Comparison of ENCODE assay signal across 33 cellular contexts in the genomic region with DNA sequence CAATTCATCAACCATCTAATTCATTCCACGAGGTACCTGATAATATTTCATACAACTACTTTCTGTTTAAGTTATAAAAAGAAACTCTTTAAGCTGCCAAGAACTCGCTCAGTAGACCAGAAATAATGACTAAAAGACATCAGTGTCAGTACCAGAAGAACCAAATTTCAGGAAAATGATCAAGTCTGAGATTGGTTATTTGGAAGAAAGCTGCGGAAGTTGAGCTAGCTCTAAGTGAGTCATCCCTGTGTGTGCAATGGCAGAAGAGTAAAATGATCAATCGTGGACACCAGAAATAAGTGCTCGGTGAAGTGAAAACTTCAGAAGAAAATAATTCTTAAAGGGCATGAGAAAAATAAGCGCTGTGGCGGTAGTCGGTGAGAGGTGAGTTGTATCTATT.
"Had no signal": no experiment of that assay in that cellular context is flagged by ENCODE, and none has a peak within 500 bp of the region (broad histone marks: within the 10 kb centered on the region; RNA-seq: fewer than 3 reads in every experiment).

No MANE protein-coding gene starts in this region.

- H3K27me3 Mint-ChIP-seq: activated B cell treated with CpG ODN at 0.5 μM for 24 hours; activated CD4-positive, alpha-beta memory T cell treated with anti-CD3 and anti-CD28 coated beads, Interleukin-2, amount 10 ng/mL, durations not matched to agents 7 days and 5 days; activated naive CD4-positive, alpha-beta T cell treated with anti-CD3 and anti-CD28 coated beads, Interleukin-2, amount 50 U/mL, for 24 hours; activated naive CD8-positive, alpha-beta T cell treated with anti-CD3 and anti-CD28 coated beads, Interleukin-2, amount 10 ng/mL, durations not matched to agents 7 days and 5 days; activated T-helper 17 cell treated with anti-CD3 and anti-CD28 coated beads, Interleukin-2, amount 50 U/mL, for 72 hours; central memory CD8-positive, alpha-beta T cell had no signal

- H3K4me1 Mint-ChIP-seq: activated B cell treated with CpG ODN at 0.5 μM for 24 hours; activated CD4-positive, alpha-beta memory T cell treated with anti-CD3 and anti-CD28 coated beads, Interleukin-2, amount 10 ng/mL, durations not matched to agents 7 days and 5 days; activated naive CD4-positive, alpha-beta T cell treated with anti-CD3 and anti-CD28 coated beads, Interleukin-2, amount 50 U/mL, for 24 hours; activated naive CD8-positive, alpha-beta T cell treated with anti-CD3 and anti-CD28 coated beads, Interleukin-2, amount 10 ng/mL, durations not matched to agents 7 days and 5 days; activated T-helper 17 cell treated with anti-CD3 and anti-CD28 coated beads, Interleukin-2, amount 50 U/mL, for 72 hours; central memory CD8-positive, alpha-beta T cell had no signal

- H3K4me3 ChIP-seq: cardiac muscle cell, MG63, Peyer's patch had no signal

- H3K4me1 ChIP-seq: Peyer's patch had no signal

- H3K36me3 ChIP-seq: brain microvascular endothelial cell, cardiac muscle cell, MG63, Peyer's patch had no signal

- H3K27ac Mint-ChIP-seq: activated B cell treated with CpG ODN at 0.5 μM for 24 hours; activated CD4-positive, alpha-beta memory T cell treated with anti-CD3 and anti-CD28 coated beads, Interleukin-2, amount 10 ng/mL, durations not matched to agents 7 days and 5 days; activated naive CD4-positive, alpha-beta T cell treated with anti-CD3 and anti-CD28 coated beads, Interleukin-2, amount 50 U/mL, for 24 hours; activated naive CD8-positive, alpha-beta T cell treated with anti-CD3 and anti-CD28 coated beads, Interleukin-2, amount 10 ng/mL, durations not matched to agents 7 days and 5 days; activated T-cell treated with anti-CD3 and anti-CD28 coated beads, Interleukin-2, amount 50 U/mL, for 72 hours; activated T-helper 17 cell treated with anti-CD3 and anti-CD28 coated beads, Interleukin-2, amount 50 U/mL, for 72 hours had no signal

- H3K4me3 Mint-ChIP-seq: activated B cell treated with CpG ODN at 0.5 μM for 24 hours; activated CD4-positive, alpha-beta memory T cell treated with anti-CD3 and anti-CD28 coated beads, Interleukin-2, amount 10 ng/mL, durations not matched to agents 7 days and 5 days; activated naive CD4-positive, alpha-beta T cell treated with anti-CD3 and anti-CD28 coated beads, Interleukin-2, amount 50 U/mL, for 24 hours; activated naive CD8-positive, alpha-beta T cell treated with anti-CD3 and anti-CD28 coated beads, Interleukin-2, amount 10 ng/mL, durations not matched to agents 7 days and 5 days; activated T-cell treated with anti-CD3 and anti-CD28 coated beads, Interleukin-2, amount 50 U/mL, for 72 hours; activated T-helper 17 cell treated with anti-CD3 and anti-CD28 coated beads, Interleukin-2, amount 50 U/mL, for 72 hours; central memory CD8-positive, alpha-beta T cell had no signal

- DNase-seq: activated B cell treated with CpG ODN at 0.5 μM for 24 hours; activated CD4-positive, alpha-beta memory T cell treated with anti-CD3 and anti-CD28 coated beads, Interleukin-2, amount 10 ng/mL, durations not matched to agents 7 days and 5 days; activated CD4-positive, alpha-beta T cell treated with anti-CD3 and anti-CD28 coated beads for 1 hour; activated CD4-positive, alpha-beta T cell treated with anti-CD3 and anti-CD28 coated beads for 48 hours; activated gamma-delta T cell; activated naive CD4-positive, alpha-beta T cell treated with Interleukin-2 at 50 U/mL for 16 hours; activated naive CD8-positive, alpha-beta T cell treated with anti-CD3 and anti-CD28 coated beads, Interleukin-2, amount 10 ng/mL, durations not matched to agents 7 days and 5 days; activated T-cell treated with anti-CD3 and anti-CD28 coated beads, Interleukin-2, amount 50 U/mL, for 1 hour; activated T-cell treated with anti-CD3 and anti-CD28 coated beads, Interleukin-2, amount 50 U/mL, for 72 hours; brain microvascular endothelial cell; Karpas-422; KBM-7; MG63; NCI-H1048; NCI-H1105 treated with DMSO at 0.1 percent for 48 hours; NCI-H1436; NCI-H1694; NCI-H1930; NCI-H2081 treated with DMSO at 0.1 percent for 48 hours; NCI-H226; NCI-H524 treated with DMSO at 0.1 percent for 48 hours; Peyer's patch; RPMI8226; SW 1271; T-helper 1 cell; T-helper 2 cell; T-helper 9 cell had no signal

- H3K27ac ChIP-seq: brain microvascular endothelial cell, cardiac muscle cell, Peyer's patch, VCaP had no signal

- H3K36me3 Mint-ChIP-seq: activated naive CD4-positive, alpha-beta T cell treated with anti-CD3 and anti-CD28 coated beads, Interleukin-2, amount 50 U/mL, for 24 hours; activated naive CD8-positive, alpha-beta T cell treated with anti-CD3 and anti-CD28 coated beads, Interleukin-2, amount 10 ng/mL, durations not matched to agents 7 days and 5 days had no signal

- H3K27me3 ChIP-seq: brain microvascular endothelial cell, cardiac muscle cell, MG63, Peyer's patch had no signal

- ATAC-seq: activated T-cell treated with anti-CD3 and anti-CD28 coated beads, Interleukin-2, amount 50 U/mL, for 72 hours; activated T-helper 17 cell treated with anti-CD3 and anti-CD28 coated beads, Interleukin-2, amount 50 U/mL, for 72 hours; Right ventricle myocardium inferior had no signal

- H3K9me3 ChIP-seq: MG63, Peyer's patch had no signal
